ENCODE assay signal across 22 cellular contexts in the genomic region with DNA sequence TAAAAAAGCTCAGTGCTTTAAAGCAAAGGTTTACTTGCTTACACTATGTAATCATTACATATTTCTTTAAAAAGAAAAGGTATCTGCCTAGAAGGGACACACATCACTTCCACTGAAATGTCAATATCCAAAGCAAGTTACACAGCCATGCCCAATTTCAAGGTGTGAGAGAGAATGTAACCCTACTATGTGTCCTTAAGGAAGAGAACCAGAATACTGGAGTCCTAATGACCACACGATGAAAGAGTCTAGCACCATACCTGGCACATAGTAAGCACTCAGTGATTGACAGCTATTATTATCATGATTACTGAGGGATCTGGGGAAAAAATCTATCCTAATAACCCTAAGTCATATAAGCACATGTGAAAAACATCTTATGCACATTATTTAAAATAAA. TPM values are rescaled to one million over a fixed set of nuclear protein-coding genes. Genes with fewer than 3 reads are reported as not detected.
DNase-seq lines count a peak whose midpoint lies in the region; ATAC-seq, FAIRE-seq and TF ChIP-seq lines count a peak whose summit lies in the region.
"Had no signal": no experiment of that assay in that cellular context is flagged by ENCODE, and none has a peak within 500 bp of the region (broad histone marks: within the 10 kb centered on the region; RNA-seq: fewer than 3 reads in every experiment).

No MANE protein-coding gene starts in this region.

- H4K91ac ChIP-seq in trophoblast cell (ENCODE audit: low read depth, low read length), result no peak overlapping the region

- TF ChIP-seq POLR2A in HepG2 (IDR thresholded peaks at IDR 0.05; ENCODE audit: insufficient read depth in 1 of 2, low read depth in 2 of 2, low read length in 2 of 2) (no peak), right lobe of liver (IDR thresholded peaks at IDR 0.05) (no peak)

- H3K9ac ChIP-seq in HepG2 (ENCODE audit: insufficient read depth, low read depth, low read length) (no peak overlapping the region), trophoblast cell (ENCODE audit: low read length) (no peak overlapping the region)
- H3K9ac ChIP-seq: BLaER1 treated with 17β-estradiol and CSF1 and Interleukin-3, amounts not matched to agents 10 nM and 100 nM had no signal

- TF ChIP-seq RAD21 in HepG2 (CRISPR knock-in tag; IDR thresholded peaks at IDR 0.05), result no peak

- H3K27me3 ChIP-seq in HepG2 (ENCODE audit: control insufficient read depth in 1 of 2, insufficient read depth in 2 of 2, low read length in 2 of 2) (no peaks in the 10 kb centered on the region), right lobe of liver (no peaks in the 10 kb centered on the region), trophoblast cell (ENCODE audit: insufficient read depth, low read length) (no peaks in the 10 kb centered on the region)
- H3K27me3 ChIP-seq: BLaER1 treated with 17β-estradiol and CSF1 and Interleukin-3, amounts not matched to agents 10 nM and 100 nM had no signal

- no peak overlapping the region for H3K23ac ChIP-seq in trophoblast cell (ENCODE audit: low read length)

- H3K18ac ChIP-seq in trophoblast cell (ENCODE audit: low read length), result no peak overlapping the region

- H2BK120ac ChIP-seq in trophoblast cell (ENCODE audit: insufficient read depth, low read length, poor library complexity), result no peak overlapping the region

- no peaks in the 10 kb centered on the region for H3K79me1 ChIP-seq in trophoblast cell (ENCODE audit: low read length)

- H3K14ac ChIP-seq in trophoblast cell (ENCODE audit: low read length), result no peak overlapping the region

- H3K36me3 ChIP-seq in HepG2 (replicated peaks in 1 of 2; ENCODE audit: control insufficient read depth in 1 of 2, insufficient read depth in 2 of 2, low read length in 2 of 2) (no peaks in the 10 kb centered on the region), right lobe of liver (no peaks in the 10 kb centered on the region), trophoblast cell (ENCODE audit: control insufficient read depth in 1 of 2, insufficient read depth in 2 of 2, low read length in 2 of 2) (no peaks in the 10 kb centered on the region)

- no peak overlapping the region for H2BK5ac ChIP-seq in trophoblast cell (ENCODE audit: low read depth, low read length, poor library complexity)

- H3K4me3 Mint-ChIP-seq in stimulated activated memory B cell treated with anti-CD40 and anti-IgM and Interleukin-4, amounts not matched to agents 10 μg/mL and 1 μg/mL and 100 μg/mL, for 72 hours, result no peak overlapping the region
- no peak overlapping the region for H3K4me3 Mint-ChIP-seq in endothelial cell (ENCODE audit: unreplicated experiment)
- H3K4me3 Mint-ChIP-seq: B cell; CD4-positive, alpha-beta T cell; CD8-positive, alpha-beta T cell had no signal

- TF ChIP-seq EP300 in HepG2 (IDR thresholded peaks at IDR 0.05; ENCODE audit: low read depth in 2 of 2, low read length in 2 of 2) (no peak), HepG2 (CRISPR knock-in tag; IDR thresholded peaks at IDR 0.05; ENCODE audit: borderline replicate concordance) (no peak)

- H4K8ac ChIP-seq in trophoblast cell (ENCODE audit: low read depth, low read length), result no peak overlapping the region

- in situ Hi-C loops in HepG2 (cut with HindIII; ENCODE audit: extremely low pct_ligation_motif_present, low pct_unique_long_range_greater_than_20kb), result no loop called here

- POLR2A ChIA-PET in HepG2 (lab: Yijun Ruan, JAX), result no interaction called here

- TF ChIP-seq CTCF in HepG2 (CRISPR knock-in tag; IDR thresholded peaks at IDR 0.05) (no peak), right lobe of liver (IDR thresholded peaks at IDR 0.05) (no peak), endothelial cell (IDR thresholded peaks at IDR 0.05; ENCODE audit: unreplicated experiment) (no peak)

- H3K4me2 ChIP-seq in HepG2 (ENCODE audit: low read depth, low read length), result no peak overlapping the region
- no peak overlapping the region for H3K4me2 ChIP-seq in trophoblast cell (ENCODE audit: low read length)
- H3K4me2 ChIP-seq: A549; BLaER1 treated with 17β-estradiol and CSF1 and Interleukin-3, amounts not matched to agents 10 nM and 100 nM had no signal

- peaks cover 82% of the 10 kb centered on the region for H4K20me1 ChIP-seq in HepG2 (ENCODE audit: insufficient read depth, low read length)

- DNase-seq in HepG2 (ENCODE audit: low spot score) (no peak), right lobe of liver (no peak), trophoblast cell (no peak), endothelial cell (ENCODE audit: low spot score) (no peak)
- no peak for DNase-seq in stimulated activated naive CD4-positive, alpha-beta T cell (lab: John Stamatoyannopoulos, UW)
- DNase-seq: AML-193; Caco-2; Calu3; CD4-positive, alpha-beta T cell; CD8-positive, alpha-beta T cell; DMS79 treated with DMSO at 0.1 percent for 48 hours; GF-D8 had no signal

- BruUV-seq in HepG2 (replicated peaks; lab: Mats Ljungman, UMichigan), result no TSS peak

- no peak overlapping the region for H2BK12ac ChIP-seq in trophoblast cell (ENCODE audit: low read length)

- peak overlapping the region; percentile 10 for H3K27ac Mint-ChIP-seq in stimulated activated memory B cell treated with anti-CD40 and anti-IgM and Interleukin-4, amounts not matched to agents 10 μg/mL and 1 μg/mL and 100 μg/mL, for 72 hours
- no peak overlapping the region for H3K27ac Mint-ChIP-seq in endothelial cell (ENCODE audit: unreplicated experiment)
- H3K27ac Mint-ChIP-seq: B cell had no signal

- peaks cover 12% of the 10 kb centered on the region for H3K36me3 Mint-ChIP-seq in stimulated activated memory B cell treated with anti-CD40 and anti-IgM and Interleukin-4, amounts not matched to agents 10 μg/mL and 1 μg/mL and 100 μg/mL, for 72 hours
- H3K36me3 Mint-ChIP-seq in endothelial cell (ENCODE audit: low read depth, unreplicated experiment), result peaks cover 4% of the 10 kb centered on the region

- peaks cover 6% of the 10 kb centered on the region for H3K9me3 Mint-ChIP-seq in stimulated activated memory B cell treated with anti-CD40 and anti-IgM and Interleukin-4, amounts not matched to agents 10 μg/mL and 1 μg/mL and 100 μg/mL, for 72 hours
- no peaks in the 10 kb centered on the region for H3K9me3 Mint-ChIP-seq in endothelial cell (ENCODE audit: unreplicated experiment)
- H3K9me3 Mint-ChIP-seq: CD8-positive, alpha-beta T cell had no signal

- peaks cover 47% of the 10 kb centered on the region for H3K4me1 Mint-ChIP-seq in stimulated activated memory B cell treated with anti-CD40 and anti-IgM and Interleukin-4, amounts not matched to agents 10 μg/mL and 1 μg/mL and 100 μg/mL, for 72 hours
- H3K4me1 Mint-ChIP-seq in endothelial cell (ENCODE audit: unreplicated experiment), result no peaks in the 10 kb centered on the region

- peak overlapping the region; percentile 15 for H3K4ac ChIP-seq in trophoblast cell (ENCODE audit: low read depth, low read length)

- FAIRE-seq in HepG2 (lab: Jason Lieb, UNC), result no peak
- FAIRE-seq: A549, D721Med, G401.6, GM12891, GM19239 had no signal

- intact Hi-C loops in HepG2 (cut with micrococcal nuclease; ENCODE audit: unreplicated experiment), result no loop called here
- intact Hi-C loops in right lobe of liver (cut with DNase I), result no loop called here

- H3K79me2 ChIP-seq in HepG2 (ENCODE audit: insufficient read depth, low read length), result peaks cover 94% of the 10 kb centered on the region
- H3K79me2 ChIP-seq in trophoblast cell (ENCODE audit: control insufficient read depth, insufficient read depth, low read length, poor library complexity), result peaks cover 3% of the 10 kb centered on the region

- H3K4me1 ChIP-seq in HepG2 (ENCODE audit: insufficient read depth, low read length) (peaks cover 26% of the 10 kb centered on the region; the same call in 1 of the 2 replicates), right lobe of liver (no peaks in the 10 kb centered on the region), trophoblast cell (ENCODE audit: control insufficient read depth in 1 of 2, insufficient read depth in 2 of 2, low read length in 2 of 2) (peaks cover 0 to 2% of the 10 kb centered on the region in 2 experiments)
- H3K4me1 ChIP-seq: A549, Caco-2 had no signal

- H3K9me3 ChIP-seq in HepG2 (ENCODE audit: low read length) (no peaks in the 10 kb centered on the region), right lobe of liver (no peaks in the 10 kb centered on the region), trophoblast cell (ENCODE audit: insufficient read depth, low read depth, low read length) (no peaks in the 10 kb centered on the region)
- H3K9me3 ChIP-seq: A549, Caco-2 had no signal

- CTCF ChIA-PET in HepG2 (lab: Yijun Ruan, JAX; ENCODE audit: low intra/inter-chr PET ratio, low total read pairs), result no interaction called here

- H4K12ac ChIP-seq in trophoblast cell (ENCODE audit: low read depth, low read length), result no peak overlapping the region

- H2AFZ ChIP-seq in HepG2 (ENCODE audit: low read length) (no peak overlapping the region), trophoblast cell (ENCODE audit: insufficient read depth, low read length, poor library complexity) (no peak overlapping the region)

- ATAC-seq in HepG2 (no peak), right lobe of liver (no peak)
- ATAC-seq in stimulated activated memory B cell treated with anti-CD40 and anti-IgM and Interleukin-4, amounts not matched to agents 10 μg/mL and 1 μg/mL and 100 μg/mL, for 72 hours, result no peak
- ATAC-seq: A549; CD8-positive, alpha-beta T cell had no signal

- H3K4me3 ChIP-seq in HepG2 (replicated peaks in 1 of 3; ENCODE audit: insufficient read depth in 1 of 3, low read depth in 2 of 3, low read length in 3 of 3) (no peak overlapping the region), right lobe of liver (no peak overlapping the region), trophoblast cell (ENCODE audit: low read depth, low read length) (no peak overlapping the region)
- H3K4me3 ChIP-seq: A549; BLaER1 treated with 17β-estradiol and CSF1 and Interleukin-3, amounts not matched to agents 10 nM and 100 nM had no signal

- 97% methylated on average over 1 of the region's 1 CpG for WGBS in HepG2 (ENCODE audit: low lambda C conversion rate)
- WGBS in right lobe of liver (ENCODE audit: insufficient coverage, low coverage, low lambda C conversion rate, missing lambda C conversion rate), result 80% methylated on average over 1 of the region's 1 CpG
- no CpG with 5 or more reads among the region's 1 CpG for WGBS in trophoblast cell (ENCODE audit: extremely low coverage, insufficient coverage, insufficient read length)

- no peak overlapping the region for H2AK5ac ChIP-seq in trophoblast cell (ENCODE audit: low read length)

- H3K27me3 Mint-ChIP-seq in stimulated activated memory B cell treated with anti-CD40 and anti-IgM and Interleukin-4, amounts not matched to agents 10 μg/mL and 1 μg/mL and 100 μg/mL, for 72 hours, result no peaks in the 10 kb centered on the region
- H3K27me3 Mint-ChIP-seq in endothelial cell (ENCODE audit: unreplicated experiment), result peaks cover 2% of the 10 kb centered on the region
- H3K27me3 Mint-ChIP-seq: B cell; CD4-positive, alpha-beta T cell had no signal

- no peak overlapping the region for H3K27ac ChIP-seq in HepG2 (ENCODE audit: extremely low read length, insufficient read depth, low read length)
- no peak overlapping the region for H3K27ac ChIP-seq in right lobe of liver
- no peak overlapping the region for H3K27ac ChIP-seq in trophoblast cell (ENCODE audit: low read depth, low read length)
- H3K27ac ChIP-seq: 22Rv1; A549; BLaER1 treated with 17β-estradiol and CSF1 and Interleukin-3, amounts not matched to agents 10 nM and 100 nM; C4-2B had no signal

RNA-seq across cellular contexts. Expression of a gene that starts 10.4 kb away (rescaled TPM):
- total RNA-seq in HepG2 (2016; rRNA removed; fragmentation: Illumina TruSeq; extraction: Trizol) (33.9 and 52.0 TPM in 2 replicates), right lobe of liver (10 to 100 TPM in 5 of 6 experiments, 1 to 10 TPM in 1; 9.3 to 24.1 (median 16.6) TPM), endothelial cell (ENCODE audit: unreplicated experiment) (71.8 TPM)
- 383 and 424 TPM in 2 replicates for total RNA-seq in HepG2 (2016; cell fraction: cytosol; rRNA removed; fragmentation: Illumina TruSeq; extraction: Trizol; ENCODE audit: low read depth)
- total RNA-seq in HepG2 (2016; cell fraction: insoluble cytoplasmic fraction; rRNA removed; fragmentation: Illumina TruSeq; extraction: Trizol), result 30.5 and 56.1 TPM in 2 replicates
- 103 and 120 TPM in 2 replicates for total RNA-seq in HepG2 (2016; cell fraction: membrane; rRNA removed; fragmentation: Illumina TruSeq; extraction: Trizol)
- total RNA-seq in HepG2 (2016; cell fraction: nucleus; rRNA removed; fragmentation: Illumina TruSeq; extraction: Trizol), result 105 and 132 TPM in 2 replicates
- 14.0 and 14.4 TPM in 2 replicates for polyA plus RNA-seq in HepG2 (2011; rRNA removed)
- polyA plus RNA-seq in HepG2 (2011; cell fraction: cytosol; rRNA removed), result 6.8 and 8.2 TPM in 2 replicates
- 66.8 and 70.6 TPM in 2 replicates for polyA plus RNA-seq in HepG2 (2011; cell fraction: nucleus; rRNA removed)
- polyA plus RNA-seq in HepG2 (2012), result 21.8 and 27.4 TPM in 2 replicates
- 0.45 and 0.47 TPM in 2 replicates for polyA plus RNA-seq in HepG2 (2016; cell fraction: cytosol; fragmentation: Illumina TruSeq; extraction: Trizol; ENCODE audit: low read depth)
- polyA plus RNA-seq in HepG2 (2016; cell fraction: insoluble cytoplasmic fraction; fragmentation: Illumina TruSeq; extraction: Trizol; ENCODE audit: low read depth), result 8.5 and 8.8 TPM in 2 replicates
- 0.95 and 1.2 TPM in 2 replicates for polyA plus RNA-seq in HepG2 (2016; cell fraction: membrane; fragmentation: Illumina TruSeq; extraction: Trizol; ENCODE audit: low read depth)
- 53.6 and 57.4 TPM in 2 replicates for polyA plus RNA-seq in HepG2 (2016; cell fraction: nucleus; fragmentation: Illumina TruSeq; extraction: Trizol; ENCODE audit: insufficient read depth, low read depth)
- polyA minus RNA-seq in HepG2 (2011; rRNA and poly(A)+ RNA removed; ENCODE audit: low replicate concordance), result 24.1 and 40.6 TPM in 2 replicates
- 16.1 and 19.3 TPM in 2 replicates for polyA minus RNA-seq in HepG2 (2011; cell fraction: cytosol; rRNA and poly(A)+ RNA removed)
- polyA minus RNA-seq in HepG2 (2011; cell fraction: nucleus; rRNA and poly(A)+ RNA removed), result 257 and 299 TPM in 2 replicates
- 19.7 and 21.6 TPM in 2 replicates for polyA plus RNA-seq in trophoblast cell (2013)
